Comparison of ENCODE assay signal across 8 cellular contexts in genomic region chr4:2837904-2838496, GRCh38. TPM values are rescaled to one million over a fixed set of nuclear protein-coding genes. Genes with fewer than 3 reads are reported as not detected.
A peak's percentile ranks its signal among the peaks of the same experiment; 100 is the strongest.
DNase-seq lines count a peak whose midpoint lies in the region; ATAC-seq and TF ChIP-seq lines count a peak whose summit lies in the region.

No MANE protein-coding gene starts in this region.

- no peak for ATAC-seq in HG02973 (IDR thresholded peaks at IDR 0.05; ENCODE audit: unreplicated experiment)

- DNase-seq in NK-92 treated with Interleukin-12 subunit alpha and Interleukin-12 subunit beta, amount 100 ng/mL, for 24 hours (lab: John Stamatoyannopoulos, UW) = peak; percentile 50
- no peak for DNase-seq in NK-92 (lab: John Stamatoyannopoulos, UW; ENCODE audit: unreplicated experiment)
- peak; percentile 47 for DNase-seq in activated T-cell treated with anti-CD3 and anti-CD28 coated beads for 4 hours
- DNase-seq in fibroblast of the aortic adventitia (ENCODE audit: low read depth) = peak; percentile 59
- peak; percentile 57 for DNase-seq in putamen (ENCODE audit: low spot score)
- no peak for DNase-seq in NCI-H1694 (lab: John Stamatoyannopoulos, UW)
- DNase-seq in NCI-H2227 (lab: John Stamatoyannopoulos, UW; ENCODE audit: unreplicated experiment) = no peak

- no peak for TF ChIP-seq CTCF in fibroblast of the aortic adventitia (IDR thresholded peaks at IDR 0.05; ENCODE audit: insufficient read depth, low read length)

- H3K4me3 ChIP-seq in fibroblast of the aortic adventitia (ENCODE audit: low read depth, low read length) = peak overlapping the region; percentile 41

RNA-seq across cellular contexts. Expression of gene ADD1, which starts 5.6 kb away (rescaled TPM):
- total RNA-seq in fibroblast of the aortic adventitia (ENCODE audit: low replicate concordance) = 168 and 591 TPM in 2 replicates

RNA-seq across cellular contexts. Expression of gene SH3BP2, which starts 45.1 kb away (rescaled TPM):
- 30.7 and 30.8 TPM in 2 replicates for total RNA-seq in fibroblast of the aortic adventitia (ENCODE audit: low replicate concordance)

Comparison
In these comparisons a context has a peak if more than half of its experiments do, and no peak if none do; other contexts are left out.
1. DNase-seq: peak in NK-92 treated with Interleukin-12 subunit alpha and Interleukin-12 subunit beta, amount 100 ng/mL, for 24 hours (single experiment), activated T-cell treated with anti-CD3 and anti-CD28 coated beads for 4 hours (single experiment), fibroblast of the aortic adventitia (single experiment) and putamen (single experiment); none in NK-92 (single experiment), NCI-H1694 (single experiment) and NCI-H2227 (single experiment).